ENCODE assay signal across 15 cellular contexts in genomic region chr16:86951041-86951822, GRCh38.
"Had no signal": no experiment of that assay in that cellular context is flagged by ENCODE, and none has a peak within 500 bp of the region (broad histone marks: within the 10 kb centered on the region; RNA-seq: fewer than 3 reads in every experiment).

No MANE protein-coding gene starts in this region.

- H3K9me3 ChIP-seq: ovary, upper lobe of right lung had no signal

- H3K27ac Mint-ChIP-seq: activated naive CD4-positive, alpha-beta T cell treated with anti-CD3 and anti-CD28 coated beads, Interleukin-2, amount 50 U/mL, for 24 hours; brain; dendritic cell treated with granulocyte-macrophage colony-stimulating factor and Interleukin-4, amounts not matched to agents 40 ng/mL and 50 ng/mL, for 4 days; effector memory CD8-positive, alpha-beta T cell; stimulated activated effector memory CD8-positive, alpha-beta T cell treated with anti-CD3 and anti-CD28 coated beads, Interleukin-12 subunit alpha, Interleukin-12 subunit beta, amount 100 ng/mL, for 72 hours had no signal

- DNase-seq: activated CD4-positive, alpha-beta T cell treated with anti-CD3 and anti-CD28 coated beads, Interleukin-2, amount 50 U/mL, for 4 hours; activated effector memory CD4-positive, alpha-beta T cell treated with Interleukin-2 at 50 U/mL for 16 hours; activated T-cell treated with anti-CD3 and anti-CD28 coated beads, Interleukin-2, amount 50 U/mL, for 1 hour; cerebellar nuclear complex; effector memory CD8-positive, alpha-beta T cell; hippocampal formation; ovary; small intestine; upper lobe of right lung had no signal

- H3K36me3 ChIP-seq: ovary, upper lobe of right lung had no signal

- H3K27me3 Mint-ChIP-seq: effector memory CD8-positive, alpha-beta T cell had no signal

- H3K36me3 Mint-ChIP-seq: activated naive CD4-positive, alpha-beta T cell treated with anti-CD3 and anti-CD28 coated beads, Interleukin-2, amount 50 U/mL, for 24 hours; brain; stimulated activated effector memory CD8-positive, alpha-beta T cell treated with anti-CD3 and anti-CD28 coated beads, Interleukin-12 subunit alpha, Interleukin-12 subunit beta, amount 100 ng/mL, for 72 hours had no signal

- H3K4me3 Mint-ChIP-seq: activated naive CD4-positive, alpha-beta T cell treated with anti-CD3 and anti-CD28 coated beads, Interleukin-2, amount 50 U/mL, for 24 hours; brain; dendritic cell treated with granulocyte-macrophage colony-stimulating factor and Interleukin-4, amounts not matched to agents 40 ng/mL and 50 ng/mL, for 4 days; effector memory CD8-positive, alpha-beta T cell; neural crest cell; stimulated activated effector memory CD8-positive, alpha-beta T cell treated with anti-CD3 and anti-CD28 coated beads, Interleukin-12 subunit alpha, Interleukin-12 subunit beta, amount 100 ng/mL, for 72 hours had no signal

- H3K27ac ChIP-seq: ovary, upper lobe of right lung had no signal

- H3K4me3 ChIP-seq: ovary, upper lobe of right lung had no signal

- H3K27me3 ChIP-seq: ovary, upper lobe of right lung had no signal

- FAIRE-seq: small intestine had no signal

- H3K4me1 ChIP-seq: upper lobe of right lung had no signal

- ATAC-seq: activated CD4-positive, CD25-positive, alpha-beta regulatory T cell treated with anti-CD3 and anti-CD28 coated beads, Interleukin-2, amount 50 U/mL, for 24 hours; effector memory CD8-positive, alpha-beta T cell; stimulated activated effector memory CD8-positive, alpha-beta T cell treated with anti-CD3 and anti-CD28 coated beads, Interleukin-12 subunit alpha, Interleukin-12 subunit beta, amount 100 ng/mL, for 72 hours; upper lobe of right lung had no signal

- H3K9me3 Mint-ChIP-seq: activated naive CD4-positive, alpha-beta T cell treated with anti-CD3 and anti-CD28 coated beads, Interleukin-2, amount 50 U/mL, for 24 hours; dendritic cell treated with granulocyte-macrophage colony-stimulating factor and Interleukin-4, amounts not matched to agents 40 ng/mL and 50 ng/mL, for 4 days; effector memory CD8-positive, alpha-beta T cell; stimulated activated effector memory CD8-positive, alpha-beta T cell treated with anti-CD3 and anti-CD28 coated beads, Interleukin-12 subunit alpha, Interleukin-12 subunit beta, amount 100 ng/mL, for 72 hours had no signal
